7 cellular contexts compared by ENCODE assay signal in genomic region chr3:9395570-9396300, GRCh38. TPM values are rescaled to one million over a fixed set of nuclear protein-coding genes. Genes with fewer than 3 reads are reported as not detected.
DNase-seq lines count a peak whose midpoint lies in the region; ATAC-seq and TF ChIP-seq lines count a peak whose summit lies in the region.

No MANE protein-coding gene starts in this region.

- H3K27ac ChIP-seq in hepatocyte: peak overlapping the region; percentile 99

- TF ChIP-seq CTCF in HFFc6 (IDR thresholded peaks at IDR 0.05) (no peak), hepatocyte (IDR thresholded peaks at IDR 0.05; ENCODE audit: poor library complexity) (no peak)
- TF ChIP-seq CTCF in activated CD8-positive, alpha-beta T cell treated with anti-CD3 and anti-CD28 coated beads for 36 hours (IDR thresholded peaks at IDR 0.05): no peak

- H3K36me3 Mint-ChIP-seq in HFFc6 (ENCODE audit: low read depth): peaks cover 54% of the 10 kb centered on the region
- H3K36me3 Mint-ChIP-seq in activated CD8-positive, alpha-beta T cell treated with anti-CD3 and anti-CD28 coated beads for 36 hours (ENCODE audit: low read depth): peaks cover 69% of the 10 kb centered on the region
- H3K36me3 Mint-ChIP-seq in stimulated activated effector memory CD8-positive, alpha-beta T cell treated with anti-CD3 and anti-CD28 coated beads, Interleukin-12 subunit alpha, Interleukin-12 subunit beta, amount 100 ng/mL, for 72 hours: peaks cover 92% of the 10 kb centered on the region

- no peak overlapping the region for H2AFZ ChIP-seq in hepatocyte

- H3K4me1 Mint-ChIP-seq in HFFc6 (ENCODE audit: low read depth): peaks cover 59% of the 10 kb centered on the region
- H3K4me1 Mint-ChIP-seq in activated CD8-positive, alpha-beta T cell treated with anti-CD3 and anti-CD28 coated beads for 36 hours (ENCODE audit: low read depth): peaks cover 62% of the 10 kb centered on the region
- H3K4me1 Mint-ChIP-seq in stimulated activated effector memory CD8-positive, alpha-beta T cell treated with anti-CD3 and anti-CD28 coated beads, Interleukin-12 subunit alpha, Interleukin-12 subunit beta, amount 100 ng/mL, for 72 hours: peaks cover 58% of the 10 kb centered on the region

- POLR2A ChIA-PET in activated CD8-positive, alpha-beta T cell treated with anti-CD3 and anti-CD28 coated beads for 36 hours (lab: Charles Lee): interaction anchor here (0.7 to 7.6 kb wide), 23 partner anchors 9 to 385 kb away, joined by 3 to 83 read pairs (median 5); partner anchors contain the start of gene THUMPD3

- H3K9me3 ChIP-seq in hepatocyte (ENCODE audit: low read depth): no peaks in the 10 kb centered on the region

- peak overlapping the region; percentile 97 for H3K27ac Mint-ChIP-seq in HFFc6
- peak overlapping the region; percentile 97 for H3K27ac Mint-ChIP-seq in activated CD8-positive, alpha-beta T cell treated with anti-CD3 and anti-CD28 coated beads for 36 hours
- peak overlapping the region; percentile 98 for H3K27ac Mint-ChIP-seq in stimulated activated effector memory CD8-positive, alpha-beta T cell treated with anti-CD3 and anti-CD28 coated beads, Interleukin-12 subunit alpha, Interleukin-12 subunit beta, amount 100 ng/mL, for 72 hours

- H3K79me2 ChIP-seq in hepatocyte: peaks cover 83% of the 10 kb centered on the region

- peaks cover 69% of the 10 kb centered on the region for H4K20me1 ChIP-seq in hepatocyte (ENCODE audit: insufficient read depth, poor library complexity, severe bottlenecking)

- CTCF ChIA-PET in activated CD8-positive, alpha-beta T cell treated with anti-CD3 and anti-CD28 coated beads for 36 hours (lab: Charles Lee): interaction anchor here (0.6 to 3.0 kb wide), 6 partner anchors 12 to 333 kb away, joined by 3 to 8 read pairs (median 5); partner anchors contain the start of gene THUMPD3

- WGBS in hepatocyte (ENCODE audit: low lambda C conversion rate, missing lambda C conversion rate): 9% methylated on average over 15 of the region's 15 CpGs

- H3K27me3 Mint-ChIP-seq in HFFc6 (ENCODE audit: insufficient read depth): peaks cover 12% of the 10 kb centered on the region
- no peaks in the 10 kb centered on the region for H3K27me3 Mint-ChIP-seq in activated CD8-positive, alpha-beta T cell treated with anti-CD3 and anti-CD28 coated beads for 36 hours

- no peaks in the 10 kb centered on the region for H3K9me3 Mint-ChIP-seq in HFFc6
- H3K9me3 Mint-ChIP-seq in activated CD8-positive, alpha-beta T cell treated with anti-CD3 and anti-CD28 coated beads for 36 hours: no peaks in the 10 kb centered on the region
- H3K9me3 Mint-ChIP-seq in stimulated activated effector memory CD8-positive, alpha-beta T cell treated with anti-CD3 and anti-CD28 coated beads, Interleukin-12 subunit alpha, Interleukin-12 subunit beta, amount 100 ng/mL, for 72 hours: no peaks in the 10 kb centered on the region

- no peak for ATAC-seq in activated CD8-positive, alpha-beta T cell treated with anti-CD3 and anti-CD28 coated beads for 36 hours
- no peak for ATAC-seq in stimulated activated effector memory CD8-positive, alpha-beta T cell treated with anti-CD3 and anti-CD28 coated beads, Interleukin-12 subunit alpha, Interleukin-12 subunit beta, amount 100 ng/mL, for 72 hours

- H3K9me2 ChIP-seq in hepatocyte (replicated peaks; ENCODE audit: insufficient read depth): no peaks in the 10 kb centered on the region

- H3K4me3 ChIP-seq in hepatocyte: peak overlapping the region; percentile 38

- H3K4me3 Mint-ChIP-seq in HFFc6: peak overlapping the region; percentile 99
- H3K4me3 Mint-ChIP-seq in activated CD8-positive, alpha-beta T cell treated with anti-CD3 and anti-CD28 coated beads for 36 hours: peak overlapping the region; percentile 92
- peak overlapping the region; percentile 93 for H3K4me3 Mint-ChIP-seq in stimulated activated effector memory CD8-positive, alpha-beta T cell treated with anti-CD3 and anti-CD28 coated beads, Interleukin-12 subunit alpha, Interleukin-12 subunit beta, amount 100 ng/mL, for 72 hours

- no peaks in the 10 kb centered on the region for H3K36me3 ChIP-seq in hepatocyte (replicated peaks; ENCODE audit: insufficient read depth, low read depth)

- DNase-seq in HFFc6: no peak
- DNase-seq in activated CD8-positive, alpha-beta T cell treated with anti-CD3 and anti-CD28 coated beads for 36 hours: no peak
- DNase-seq in hepatocyte (ENCODE audit: low spot score): peak; percentile 10
- DNase-seq in stimulated activated effector memory CD8-positive, alpha-beta T cell treated with anti-CD3 and anti-CD28 coated beads, Interleukin-12 subunit alpha, Interleukin-12 subunit beta, amount 100 ng/mL, for 72 hours (ENCODE audit: low spot score in 2 of 2): no peak
- no peak for DNase-seq in SK-N-DZ (ENCODE audit: low spot score)
- no peak for DNase-seq in NCI-H2107 (lab: John Stamatoyannopoulos, UW)
- DNase-seq in A172 (ENCODE audit: low spot score): no peak

- H3K4me1 ChIP-seq in hepatocyte (ENCODE audit: insufficient read depth): peaks cover 39% of the 10 kb centered on the region

- H3K27me3 ChIP-seq in hepatocyte: no peaks in the 10 kb centered on the region

- H3K4me2 ChIP-seq in hepatocyte: peak overlapping the region; percentile 88

- intact Hi-C loops in activated CD8-positive, alpha-beta T cell treated with anti-CD3 and anti-CD28 coated beads for 36 hours (cut with micrococcal nuclease): no loop called here

RNA-seq across cellular contexts. Expression of gene SETD5, which starts 1.7 kb away (rescaled TPM):
- total RNA-seq in HFFc6 (2021; fragmentation: NEBNext Ultra II Directional; extraction: Animal tissue kit (Norgen Biotek cat#: 25700)): 10 to 100 TPM; 62.0 to 74.6 (median 67.4) TPM
- total RNA-seq in activated CD8-positive, alpha-beta T cell treated with anti-CD3 and anti-CD28 coated beads for 36 hours: 100 to 1,000 TPM; 118 to 128 TPM
- 69.8 and 75.2 TPM in 2 replicates for total RNA-seq in hepatocyte
- 110 and 119 TPM in 2 replicates for polyA plus RNA-seq in hepatocyte
- polyA plus RNA-seq in SK-N-DZ (2014; cell fraction: cytosol; rRNA removed): 96.9 and 104 TPM in 2 replicates
- 176 and 232 TPM in 2 replicates for polyA plus RNA-seq in SK-N-DZ (2014; cell fraction: nucleus; rRNA removed)
- 43.4 and 44.3 TPM in 2 replicates for total RNA-seq in A172 (2014; rRNA removed; shearing (Covaris generic))

RNA-seq across cellular contexts. Expression of gene THUMPD3, which starts 32.9 kb away (rescaled TPM):
- total RNA-seq in HFFc6 (2021; fragmentation: NEBNext Ultra II Directional; extraction: Animal tissue kit (Norgen Biotek cat#: 25700)): 10 to 100 TPM; 46.3 to 59.2 (median 51.9) TPM
- total RNA-seq in activated CD8-positive, alpha-beta T cell treated with anti-CD3 and anti-CD28 coated beads for 36 hours: 10 to 100 TPM; 62.9 to 66.3 TPM
- total RNA-seq in hepatocyte: 20.7 and 22.7 TPM in 2 replicates
- polyA plus RNA-seq in hepatocyte: 16.3 and 17.3 TPM in 2 replicates
- 48.8 and 74.7 TPM in 2 replicates for polyA plus RNA-seq in SK-N-DZ (2014; cell fraction: cytosol; rRNA removed)
- 20.9 and 50.1 TPM in 2 replicates for polyA plus RNA-seq in SK-N-DZ (2014; cell fraction: nucleus; rRNA removed)
- total RNA-seq in A172 (2014; rRNA removed; shearing (Covaris generic)): 80.3 and 116 TPM in 2 replicates
